8 cellular contexts compared by ENCODE assay signal in genomic region chr3:169430687-169431404, GRCh38.
DNase-seq lines count a peak whose midpoint lies in the region; ATAC-seq and TF ChIP-seq lines count a peak whose summit lies in the region.

No MANE protein-coding gene starts in this region.

- H3K27ac ChIP-seq in foreskin keratinocyte, result no peak overlapping the region
- H3K27ac ChIP-seq in upper lobe of right lung, result no peak overlapping the region

- no peaks in the 10 kb centered on the region for H3K36me3 ChIP-seq in upper lobe of right lung

- H3K4me1 Mint-ChIP-seq in activated CD8-positive, alpha-beta T cell treated with anti-CD3 and anti-CD28 coated beads for 36 hours (ENCODE audit: low read depth), result peaks cover 12% of the 10 kb centered on the region
- H3K4me1 Mint-ChIP-seq in activated CD8-positive, alpha-beta T cell treated with anti-CD3 and anti-CD28 coated beads, Interleukin-2, amount 10 ng/mL, durations not matched to agents 7 days and 5 days (ENCODE audit: low read depth), result peaks cover 10% of the 10 kb centered on the region

- H3K4me1 ChIP-seq in foreskin keratinocyte, result peaks cover 8% of the 10 kb centered on the region
- no peaks in the 10 kb centered on the region for H3K4me1 ChIP-seq in upper lobe of right lung

- no peaks in the 10 kb centered on the region for H3K9me3 Mint-ChIP-seq in activated CD8-positive, alpha-beta T cell treated with anti-CD3 and anti-CD28 coated beads for 36 hours
- H3K9me3 Mint-ChIP-seq in activated CD8-positive, alpha-beta T cell treated with anti-CD3 and anti-CD28 coated beads, Interleukin-2, amount 10 ng/mL, durations not matched to agents 7 days and 5 days (ENCODE audit: insufficient read depth), result no peaks in the 10 kb centered on the region

- H3K9me3 ChIP-seq in upper lobe of right lung, result no peaks in the 10 kb centered on the region

- no peak overlapping the region for H3K27ac Mint-ChIP-seq in activated CD8-positive, alpha-beta T cell treated with anti-CD3 and anti-CD28 coated beads for 36 hours
- H3K27ac Mint-ChIP-seq in activated CD8-positive, alpha-beta T cell treated with anti-CD3 and anti-CD28 coated beads, Interleukin-2, amount 10 ng/mL, durations not matched to agents 7 days and 5 days, result no peak overlapping the region

- no peaks in the 10 kb centered on the region for H3K36me3 Mint-ChIP-seq in activated CD8-positive, alpha-beta T cell treated with anti-CD3 and anti-CD28 coated beads for 36 hours (ENCODE audit: low read depth)
- H3K36me3 Mint-ChIP-seq in activated CD8-positive, alpha-beta T cell treated with anti-CD3 and anti-CD28 coated beads, Interleukin-2, amount 10 ng/mL, durations not matched to agents 7 days and 5 days (ENCODE audit: low read depth), result no peaks in the 10 kb centered on the region

- H3K27me3 Mint-ChIP-seq in activated CD8-positive, alpha-beta T cell treated with anti-CD3 and anti-CD28 coated beads for 36 hours, result no peaks in the 10 kb centered on the region
- no peaks in the 10 kb centered on the region for H3K27me3 Mint-ChIP-seq in activated CD8-positive, alpha-beta T cell treated with anti-CD3 and anti-CD28 coated beads, Interleukin-2, amount 10 ng/mL, durations not matched to agents 7 days and 5 days (ENCODE audit: low read depth)

- no peak for TF ChIP-seq CTCF in activated CD8-positive, alpha-beta T cell treated with anti-CD3 and anti-CD28 coated beads for 36 hours (IDR thresholded peaks at IDR 0.05)
- TF ChIP-seq CTCF in foreskin keratinocyte (conservative IDR thresholded peaks at IDR 0.05) (no peak), upper lobe of right lung (IDR thresholded peaks at IDR 0.05) (no peak)

- peak; percentile 74 for ATAC-seq in activated CD8-positive, alpha-beta T cell treated with anti-CD3 and anti-CD28 coated beads for 36 hours
- ATAC-seq in activated CD8-positive, alpha-beta T cell treated with anti-CD3 and anti-CD28 coated beads, Interleukin-2, amount 10 ng/mL, durations not matched to agents 7 days and 5 days, result no peak
- ATAC-seq in foreskin keratinocyte (peak; percentile 81), upper lobe of right lung (peak; percentile 58), GM19463 (IDR thresholded peaks at IDR 0.05; ENCODE audit: unreplicated experiment) (no peak)

- no peak overlapping the region for H3K4me3 ChIP-seq in upper lobe of right lung

- DNase-seq in activated CD8-positive, alpha-beta T cell treated with anti-CD3 and anti-CD28 coated beads for 36 hours, result peak; percentile 26
- no peak for DNase-seq in activated CD8-positive, alpha-beta T cell treated with anti-CD3 and anti-CD28 coated beads, Interleukin-2, amount 10 ng/mL, durations not matched to agents 7 days and 5 days
- DNase-seq in NCI-H69 (lab: John Stamatoyannopoulos, UW), result peak; percentile 49
- peak; percentile 31 to 58 for DNase-seq in foreskin keratinocyte
- no peak for DNase-seq in upper lobe of right lung
- no peak for DNase-seq in putamen (ENCODE audit: low spot score)
- no peak for DNase-seq in posterior vena cava (ENCODE audit: low spot score)

- H3K4me3 Mint-ChIP-seq in activated CD8-positive, alpha-beta T cell treated with anti-CD3 and anti-CD28 coated beads for 36 hours, result no peak overlapping the region
- no peak overlapping the region for H3K4me3 Mint-ChIP-seq in activated CD8-positive, alpha-beta T cell treated with anti-CD3 and anti-CD28 coated beads, Interleukin-2, amount 10 ng/mL, durations not matched to agents 7 days and 5 days

- intact Hi-C loops in activated CD8-positive, alpha-beta T cell treated with anti-CD3 and anti-CD28 coated beads for 36 hours (cut with micrococcal nuclease), result no loop called here
- intact Hi-C loops in upper lobe of right lung (cut with DNase I), result no loop called here
- intact Hi-C loops in posterior vena cava (cut with DNase I), result no loop called here

- H3K27me3 ChIP-seq in foreskin keratinocyte, result no peaks in the 10 kb centered on the region
- no peaks in the 10 kb centered on the region for H3K27me3 ChIP-seq in upper lobe of right lung

- CTCF ChIA-PET in activated CD8-positive, alpha-beta T cell treated with anti-CD3 and anti-CD28 coated beads for 36 hours (lab: Charles Lee), result no interaction called here
- CTCF ChIA-PET in activated CD8-positive, alpha-beta T cell treated with anti-CD3 and anti-CD28 coated beads, Interleukin-2, amount 10 ng/mL, durations not matched to agents 7 days and 5 days (lab: Charles Lee), result no interaction called here

- POLR2A ChIA-PET in activated CD8-positive, alpha-beta T cell treated with anti-CD3 and anti-CD28 coated beads for 36 hours (lab: Charles Lee), result no interaction called here
- POLR2A ChIA-PET in activated CD8-positive, alpha-beta T cell treated with anti-CD3 and anti-CD28 coated beads, Interleukin-2, amount 10 ng/mL, durations not matched to agents 7 days and 5 days (lab: Charles Lee), result no interaction called here

Comparison
In these comparisons a context has a peak if more than half of its experiments do, and no peak if none do; other contexts are left out.
1. ATAC-seq: peak in activated CD8-positive, alpha-beta T cell treated with anti-CD3 and anti-CD28 coated beads for 36 hours (single experiment), foreskin keratinocyte (single experiment) and upper lobe of right lung (single experiment); none in activated CD8-positive, alpha-beta T cell treated with anti-CD3 and anti-CD28 coated beads, Interleukin-2, amount 10 ng/mL, durations not matched to agents 7 days and 5 days (single experiment) and GM19463 (single experiment).
2. DNase-seq: peak in activated CD8-positive, alpha-beta T cell treated with anti-CD3 and anti-CD28 coated beads for 36 hours (single experiment), NCI-H69 (single experiment) and foreskin keratinocyte (2 of 2); none in activated CD8-positive, alpha-beta T cell treated with anti-CD3 and anti-CD28 coated beads, Interleukin-2, amount 10 ng/mL, durations not matched to agents 7 days and 5 days (single experiment), upper lobe of right lung (single experiment), putamen (single experiment) and posterior vena cava (single experiment).